ENCODE assay signal across 11 cellular contexts in the genomic region with DNA sequence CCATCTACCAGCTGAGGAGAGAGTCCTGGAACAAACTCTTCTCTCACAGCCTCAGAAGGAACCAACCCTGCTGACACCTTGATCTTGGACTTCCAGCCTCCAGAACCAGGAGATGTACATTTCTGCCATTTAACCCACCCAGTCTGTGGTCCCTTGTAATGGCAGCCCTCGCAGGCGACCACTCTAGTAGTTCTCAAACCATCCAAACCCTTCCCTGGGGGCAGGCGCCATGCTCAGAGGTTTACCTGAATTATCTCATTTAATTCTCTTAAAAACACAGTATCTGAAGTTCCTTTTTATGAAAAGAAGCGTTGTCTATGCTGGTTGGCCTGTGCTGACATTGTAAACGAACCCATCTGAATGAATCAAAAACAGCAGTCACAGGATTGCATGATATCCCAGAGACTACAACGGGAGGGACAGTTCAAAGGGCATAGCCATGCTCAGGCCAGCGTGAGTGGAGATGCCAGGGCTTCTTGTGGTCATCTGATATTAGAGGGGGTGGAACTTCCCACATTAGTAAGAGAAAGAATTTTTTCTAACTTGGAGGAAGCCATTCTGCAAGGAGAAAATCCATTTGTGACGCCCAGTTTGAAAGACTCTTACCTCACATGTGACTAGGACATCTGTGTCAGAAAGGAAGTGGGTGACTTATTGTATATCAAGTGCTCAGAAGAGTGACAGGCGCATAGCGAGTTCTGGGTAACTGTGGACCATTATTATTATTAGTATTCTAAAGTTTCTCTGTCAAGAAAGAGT. TPM values are rescaled to one million over a fixed set of nuclear protein-coding genes. Genes with fewer than 3 reads are reported as not detected.
DNase-seq lines count a peak whose midpoint lies in the region; ATAC-seq and TF ChIP-seq lines count a peak whose summit lies in the region.
"Had no signal": no experiment of that assay in that cellular context is flagged by ENCODE, and none has a peak within 500 bp of the region (broad histone marks: within the 10 kb centered on the region; RNA-seq: fewer than 3 reads in every experiment).

No MANE protein-coding gene starts in this region.

- TF ChIP-seq POLR2A in esophagus muscularis mucosa (IDR thresholded peaks at IDR 0.05; ENCODE audit: low read depth), result no peak

- DNase-seq in CD8-positive, alpha-beta T cell, result peak in 2 of 7 experiments; percentile 37 to 55
- DNase-seq in NOMO-1 treated with DMSO at 0.1 percent for 48 hours (lab: John Stamatoyannopoulos, UW; ENCODE audit: unreplicated experiment) (peak; percentile 67), islet precursor cell (peak; percentile 23), HUDEP-2 (lab: John Stamatoyannopoulos, UW; ENCODE audit: unreplicated experiment in 76 of 76) (no peak), hepatic stellate cell (ENCODE audit: low spot score) (no peak), esophagus muscularis mucosa (ENCODE audit: extremely low spot score) (no peak)
- DNase-seq: stimulated activated CD4-positive, alpha-beta T cell treated with anti-CD3 and anti-CD28 coated beads, Interleukin-4, amount 100 ng/mL, for 1 hour had no signal

- peak overlapping the region; percentile 27 for H3K4me3 ChIP-seq in CD8-positive, alpha-beta T cell (ENCODE audit: low read depth, low read length)
- no peak overlapping the region for H3K4me3 ChIP-seq in esophagus muscularis mucosa
- H3K4me3 ChIP-seq: body of pancreas, SJSA1 had no signal

- H3K36me3 ChIP-seq in CD8-positive, alpha-beta T cell (ENCODE audit: insufficient read depth, low read length), result no peaks in the 10 kb centered on the region
- no peaks in the 10 kb centered on the region for H3K36me3 ChIP-seq in esophagus muscularis mucosa
- H3K36me3 ChIP-seq: SJSA1 had no signal

- H3K27me3 Mint-ChIP-seq in CD8-positive, alpha-beta T cell (ENCODE audit: low read depth), result no peaks in the 10 kb centered on the region

- TF ChIP-seq CTCF in CD8-positive, alpha-beta T cell (IDR thresholded peaks at IDR 0.05), result no peak
- no peak for TF ChIP-seq CTCF in esophagus muscularis mucosa (IDR thresholded peaks at IDR 0.05)

- H3K27ac Mint-ChIP-seq in CD8-positive, alpha-beta T cell, result peak overlapping the region; percentile 93

- no peaks in the 10 kb centered on the region for H3K36me3 Mint-ChIP-seq in CD8-positive, alpha-beta T cell

- H3K9me3 Mint-ChIP-seq in CD8-positive, alpha-beta T cell, result no peaks in the 10 kb centered on the region

- H3K9me3 ChIP-seq in CD8-positive, alpha-beta T cell (ENCODE audit: low read length), result no peaks in the 10 kb centered on the region
- peaks cover 0 to 3% (median 0%) of the 10 kb centered on the region in 4 donors for H3K9me3 ChIP-seq in esophagus muscularis mucosa
- H3K9me3 ChIP-seq: body of pancreas had no signal

- ATAC-seq in CD8-positive, alpha-beta T cell, result peak; percentile 78
- ATAC-seq in GM21381 (IDR thresholded peaks at IDR 0.05; ENCODE audit: unreplicated experiment) (peak; percentile 55), HG03469 (IDR thresholded peaks at IDR 0.05; ENCODE audit: unreplicated experiment) (no peak)
- ATAC-seq: body of pancreas had no signal

- no peak for TF ChIP-seq EP300 in esophagus muscularis mucosa (IDR thresholded peaks at IDR 0.05)

- peak overlapping the region; percentile 68 for H3K4me3 Mint-ChIP-seq in CD8-positive, alpha-beta T cell

- peaks cover 63% of the 10 kb centered on the region for H3K4me1 ChIP-seq in CD8-positive, alpha-beta T cell (ENCODE audit: insufficient read depth, low read length)
- peaks cover 0 to 18% (median 11%) of the 10 kb centered on the region in 4 donors for H3K4me1 ChIP-seq in esophagus muscularis mucosa
- H3K4me1 ChIP-seq: body of pancreas had no signal

- H3K4me1 Mint-ChIP-seq in CD8-positive, alpha-beta T cell (ENCODE audit: low read depth), result peaks cover 88% of the 10 kb centered on the region

- 85% methylated on average over 10 of the region's 10 CpGs for WGBS in esophagus muscularis mucosa

- CTCF ChIA-PET in CD8-positive, alpha-beta T cell (lab: Charles Lee), result interaction anchor here (1.1 to 4.6 kb wide), 6 partner anchors 18 to 72 kb away, joined by 4 to 59 read pairs (median 5); partner anchors contain the start of gene TAGAP

- no peaks in the 10 kb centered on the region for H3K27me3 ChIP-seq in CD8-positive, alpha-beta T cell (ENCODE audit: insufficient read depth, low read length)
- H3K27me3 ChIP-seq in esophagus muscularis mucosa, result peaks cover 0 to 13% (median 0%) of the 10 kb centered on the region in 4 donors
- H3K27me3 ChIP-seq: body of pancreas, SJSA1 had no signal

- intact Hi-C loops in CD8-positive, alpha-beta T cell (cut with DNase I, micrococcal nuclease), result loop anchor here (1.0 kb wide), 5 partner anchors 17 to 45 kb away; no protein-coding TSS in a partner anchor
- intact Hi-C loops in esophagus muscularis mucosa (cut with DNase I), result no loop called here

- POLR2A ChIA-PET in CD8-positive, alpha-beta T cell (lab: Charles Lee), result interaction anchor here (0.8 to 4.4 kb wide), 13 partner anchors 9 to 53 kb away, joined by 3 to 64 read pairs (median 9); partner anchors contain the start of gene TAGAP

- peak overlapping the region; percentile 87 for H3K27ac ChIP-seq in CD8-positive, alpha-beta T cell (ENCODE audit: low read depth, low read length)
- peak overlapping the region in 1 of 4 donors; percentile 44 for H3K27ac ChIP-seq in esophagus muscularis mucosa (replicated peaks in 1 of 4)
- H3K27ac ChIP-seq: SJSA1 had no signal

RNA-seq across cellular contexts. Expression of gene TAGAP, which starts 17.2 kb away (rescaled TPM):
- total RNA-seq in CD8-positive, alpha-beta T cell, result 100 to 1,000 TPM; 136 to 137 TPM
- total RNA-seq in esophagus muscularis mucosa, result 1 to 10 TPM; 1.5 to 3.0 (median 1.9) TPM

Comparison
In these comparisons a context has a peak if more than half of its experiments do, and no peak if none do; other contexts are left out.
1. DNase-seq: peak in NOMO-1 treated with DMSO at 0.1 percent for 48 hours (single experiment) and islet precursor cell (single experiment); none in HUDEP-2 (0 of 76), hepatic stellate cell (single experiment) and esophagus muscularis mucosa (single experiment).
2. RNA of gene TAGAP, which starts 17.2 kb away (total RNA-seq): 136 to 137 TPM in CD8-positive, alpha-beta T cell; 1.5 to 3.0 TPM in esophagus muscularis mucosa; every median in the first group is over 10 times any median in the second.